ENCODE assay signal across 1 cellular context in genomic region chr12:25051583-25052190, GRCh38.
TF ChIP-seq lines count a peak whose summit lies in the region.

No MANE protein-coding gene starts in this region.

TF ChIP-seq in GM12878, 131 proteins besides CTCF, POLR2A, EP300 and RAD21 (continued from another document and continues in another):
- TF ChIP-seq ZBTB33 (IDR thresholded peaks at IDR 0.05) (no peak), ZSCAN29 (IDR thresholded peaks at IDR 0.05) (no peak), SP1 (IDR thresholded peaks at IDR 0.05; ENCODE audit: low read depth, low read length) (no peak), HCFC1 (IDR thresholded peaks at IDR 0.05; ENCODE audit: low read length) (no peak), YY1 (IDR thresholded peaks at IDR 0.05; ENCODE audit: low read depth, low read length) (0 out of 2 replicates have a peak, but pooled peaks have one; percentile 11), ASH2L (IDR thresholded peaks at IDR 0.05; ENCODE audit: borderline replicate concordance, low read depth) (0 out of 2 replicates have a peak, but pooled peaks have one; percentile 23), ATF7 (IDR thresholded peaks at IDR 0.05; ENCODE audit: low read depth) (peak; percentile 77), NBN (IDR thresholded peaks at IDR 0.05) (no peak; the same call in 1 of the 2 replicates), RCOR1 (conservative IDR thresholded peaks at IDR 0.05; ENCODE audit: low read depth, low read length) (no peak), ZNF24 (IDR thresholded peaks at IDR 0.05) (0 out of 2 replicates have a peak, but pooled peaks have one; percentile 11), BACH1 (IDR thresholded peaks at IDR 0.05; ENCODE audit: borderline replicate concordance) (no peak), BHLHE40 (IDR thresholded peaks at IDR 0.05; ENCODE audit: borderline replicate concordance in 1 of 2, low read depth in 2 of 2, low read length in 1 of 2) (peak; percentile 97), YBX1 (IDR thresholded peaks at IDR 0.05) (no peak), JUND (IDR thresholded peaks at IDR 0.05; ENCODE audit: low read depth, low read length) (no peak), KDM1A (IDR thresholded peaks at IDR 0.05; ENCODE audit: borderline replicate concordance) (no peak), RUNX3 (IDR thresholded peaks at IDR 0.05; ENCODE audit: low read length) (no peak; the same call in 1 of the 2 replicates), ZNF217 (IDR thresholded peaks at IDR 0.05) (no peak), MEF2A (IDR thresholded peaks at IDR 0.05; ENCODE audit: insufficient read depth, low read depth, low read length) (no peak), NFXL1 (IDR thresholded peaks at IDR 0.05; ENCODE audit: borderline replicate concordance) (no peak), NFIC (IDR thresholded peaks at IDR 0.05; ENCODE audit: low read depth, low read length) (no peak; the same call in 1 of the 2 replicates), SIX5 (IDR thresholded peaks at IDR 0.05; ENCODE audit: low read depth, low read length, severe bottlenecking) (no peak), NR2C1 (IDR thresholded peaks at IDR 0.05) (no peak), CUX1 (IDR thresholded peaks at IDR 0.05; ENCODE audit: insufficient replicate concordance, low read depth, low read length) (no peak), ZNF207 (IDR thresholded peaks at IDR 0.05; ENCODE audit: borderline replicate concordance) (0 out of 2 replicates have a peak, but pooled peaks have one; percentile 33), RB1 (IDR thresholded peaks at IDR 0.05; ENCODE audit: borderline replicate concordance) (no peak; the same call in 1 of the 2 replicates), SMAD1 (IDR thresholded peaks at IDR 0.05; ENCODE audit: low read depth, partially characterized antibody) (no peak), CREB1 (IDR thresholded peaks at IDR 0.05; ENCODE audit: low read depth) (peak; percentile 76), KLF5 (IDR thresholded peaks at IDR 0.05; ENCODE audit: partially characterized antibody) (no peak), EED (IDR thresholded peaks at IDR 0.05; ENCODE audit: low read depth) (no peak), FOXM1 (IDR thresholded peaks at IDR 0.05; ENCODE audit: low read depth, low read length) (no peak), POLR2AphosphoS2 (IDR thresholded peaks at IDR 0.05; ENCODE audit: low read depth, low read length) (no peak), ETV6 (conservative IDR thresholded peaks at IDR 0.05 in 1 of 2, IDR thresholded peaks at IDR 0.05 in 1 of 2; ENCODE audit: borderline replicate concordance in 1 of 2, low read depth in 1 of 2) (no peak; a peak in 1 of 4 replicates), MTA2 (IDR thresholded peaks at IDR 0.05; ENCODE audit: low read depth) (no peak), CBX3 (IDR thresholded peaks at IDR 0.05; ENCODE audit: borderline replicate concordance, low read depth) (no peak), MXI1 (IDR thresholded peaks at IDR 0.05; ENCODE audit: low read depth, low read length) (no peak), CHD4 (IDR thresholded peaks at IDR 0.05) (no peak), TAF1 (IDR thresholded peaks at IDR 0.05; ENCODE audit: borderline replicate concordance, low read depth, low read length) (no peak), IKZF2 (IDR thresholded peaks at IDR 0.05) (peak in 1 of 2 experiments; percentile 35; a peak in 2 of 4 replicates)
- TF ChIP-seq, protein P1, sequence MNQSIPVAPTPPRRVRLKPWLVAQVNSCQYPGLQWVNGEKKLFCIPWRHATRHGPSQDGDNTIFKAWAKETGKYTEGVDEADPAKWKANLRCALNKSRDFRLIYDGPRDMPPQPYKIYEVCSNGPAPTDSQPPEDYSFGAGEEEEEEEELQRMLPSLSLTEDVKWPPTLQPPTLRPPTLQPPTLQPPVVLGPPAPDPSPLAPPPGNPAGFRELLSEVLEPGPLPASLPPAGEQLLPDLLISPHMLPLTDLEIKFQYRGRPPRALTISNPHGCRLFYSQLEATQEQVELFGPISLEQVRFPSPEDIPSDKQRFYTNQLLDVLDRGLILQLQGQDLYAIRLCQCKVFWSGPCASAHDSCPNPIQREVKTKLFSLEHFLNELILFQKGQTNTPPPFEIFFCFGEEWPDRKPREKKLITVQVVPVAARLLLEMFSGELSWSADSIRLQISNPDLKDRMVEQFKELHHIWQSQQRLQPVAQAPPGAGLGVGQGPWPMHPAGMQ (IDR thresholded peaks at IDR 0.05; ENCODE audit: borderline replicate concordance), result no peak
- TF ChIP-seq, protein P2, sequence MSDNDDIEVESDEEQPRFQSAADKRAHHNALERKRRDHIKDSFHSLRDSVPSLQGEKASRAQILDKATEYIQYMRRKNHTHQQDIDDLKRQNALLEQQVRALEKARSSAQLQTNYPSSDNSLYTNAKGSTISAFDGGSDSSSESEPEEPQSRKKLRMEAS (IDR thresholded peaks at IDR 0.05; ENCODE audit: low read depth, low read length), result no peak
- TF ChIP-seq, protein P3, sequence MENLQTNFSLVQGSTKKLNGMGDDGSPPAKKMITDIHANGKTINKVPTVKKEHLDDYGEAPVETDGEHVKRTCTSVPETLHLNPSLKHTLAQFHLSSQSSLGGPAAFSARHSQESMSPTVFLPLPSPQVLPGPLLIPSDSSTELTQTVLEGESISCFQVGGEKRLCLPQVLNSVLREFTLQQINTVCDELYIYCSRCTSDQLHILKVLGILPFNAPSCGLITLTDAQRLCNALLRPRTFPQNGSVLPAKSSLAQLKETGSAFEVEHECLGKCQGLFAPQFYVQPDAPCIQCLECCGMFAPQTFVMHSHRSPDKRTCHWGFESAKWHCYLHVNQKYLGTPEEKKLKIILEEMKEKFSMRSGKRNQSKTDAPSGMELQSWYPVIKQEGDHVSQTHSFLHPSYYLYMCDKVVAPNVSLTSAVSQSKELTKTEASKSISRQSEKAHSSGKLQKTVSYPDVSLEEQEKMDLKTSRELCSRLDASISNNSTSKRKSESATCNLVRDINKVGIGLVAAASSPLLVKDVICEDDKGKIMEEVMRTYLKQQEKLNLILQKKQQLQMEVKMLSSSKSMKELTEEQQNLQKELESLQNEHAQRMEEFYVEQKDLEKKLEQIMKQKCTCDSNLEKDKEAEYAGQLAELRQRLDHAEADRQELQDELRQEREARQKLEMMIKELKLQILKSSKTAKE (IDR thresholded peaks at IDR 0.05; ENCODE audit: low read depth, poor library complexity, severe bottlenecking), result peak; percentile 51
- TF ChIP-seq, protein P4, sequence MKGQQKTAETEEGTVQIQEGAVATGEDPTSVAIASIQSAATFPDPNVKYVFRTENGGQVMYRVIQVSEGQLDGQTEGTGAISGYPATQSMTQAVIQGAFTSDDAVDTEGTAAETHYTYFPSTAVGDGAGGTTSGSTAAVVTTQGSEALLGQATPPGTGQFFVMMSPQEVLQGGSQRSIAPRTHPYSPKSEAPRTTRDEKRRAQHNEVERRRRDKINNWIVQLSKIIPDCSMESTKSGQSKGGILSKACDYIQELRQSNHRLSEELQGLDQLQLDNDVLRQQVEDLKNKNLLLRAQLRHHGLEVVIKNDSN (IDR thresholded peaks at IDR 0.05; ENCODE audit: borderline replicate concordance, extremely low read length, insufficient read depth, low read depth, low read length), result peak; percentile 35
- TF ChIP-seq, protein P5, sequence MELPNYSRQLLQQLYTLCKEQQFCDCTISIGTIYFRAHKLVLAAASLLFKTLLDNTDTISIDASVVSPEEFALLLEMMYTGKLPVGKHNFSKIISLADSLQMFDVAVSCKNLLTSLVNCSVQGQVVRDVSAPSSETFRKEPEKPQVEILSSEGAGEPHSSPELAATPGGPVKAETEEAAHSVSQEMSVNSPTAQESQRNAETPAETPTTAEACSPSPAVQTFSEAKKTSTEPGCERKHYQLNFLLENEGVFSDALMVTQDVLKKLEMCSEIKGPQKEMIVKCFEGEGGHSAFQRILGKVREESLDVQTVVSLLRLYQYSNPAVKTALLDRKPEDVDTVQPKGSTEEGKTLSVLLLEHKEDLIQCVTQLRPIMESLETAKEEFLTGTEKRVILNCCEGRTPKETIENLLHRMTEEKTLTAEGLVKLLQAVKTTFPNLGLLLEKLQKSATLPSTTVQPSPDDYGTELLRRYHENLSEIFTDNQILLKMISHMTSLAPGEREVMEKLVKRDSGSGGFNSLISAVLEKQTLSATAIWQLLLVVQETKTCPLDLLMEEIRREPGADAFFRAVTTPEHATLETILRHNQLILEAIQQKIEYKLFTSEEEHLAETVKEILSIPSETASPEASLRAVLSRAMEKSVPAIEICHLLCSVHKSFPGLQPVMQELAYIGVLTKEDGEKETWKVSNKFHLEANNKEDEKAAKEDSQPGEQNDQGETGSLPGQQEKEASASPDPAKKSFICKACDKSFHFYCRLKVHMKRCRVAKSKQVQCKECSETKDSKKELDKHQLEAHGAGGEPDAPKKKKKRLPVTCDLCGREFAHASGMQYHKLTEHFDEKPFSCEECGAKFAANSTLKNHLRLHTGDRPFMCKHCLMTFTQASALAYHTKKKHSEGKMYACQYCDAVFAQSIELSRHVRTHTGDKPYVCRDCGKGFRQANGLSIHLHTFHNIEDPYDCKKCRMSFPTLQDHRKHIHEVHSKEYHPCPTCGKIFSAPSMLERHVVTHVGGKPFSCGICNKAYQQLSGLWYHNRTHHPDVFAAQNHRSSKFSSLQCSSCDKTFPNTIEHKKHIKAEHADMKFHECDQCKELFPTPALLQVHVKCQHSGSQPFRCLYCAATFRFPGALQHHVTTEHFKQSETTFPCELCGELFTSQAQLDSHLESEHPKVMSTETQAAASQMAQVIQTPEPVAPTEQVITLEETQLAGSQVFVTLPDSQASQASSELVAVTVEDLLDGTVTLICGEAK (IDR thresholded peaks at IDR 0.05; ENCODE audit: borderline replicate concordance), result no peak
- TF ChIP-seq, protein P6, sequence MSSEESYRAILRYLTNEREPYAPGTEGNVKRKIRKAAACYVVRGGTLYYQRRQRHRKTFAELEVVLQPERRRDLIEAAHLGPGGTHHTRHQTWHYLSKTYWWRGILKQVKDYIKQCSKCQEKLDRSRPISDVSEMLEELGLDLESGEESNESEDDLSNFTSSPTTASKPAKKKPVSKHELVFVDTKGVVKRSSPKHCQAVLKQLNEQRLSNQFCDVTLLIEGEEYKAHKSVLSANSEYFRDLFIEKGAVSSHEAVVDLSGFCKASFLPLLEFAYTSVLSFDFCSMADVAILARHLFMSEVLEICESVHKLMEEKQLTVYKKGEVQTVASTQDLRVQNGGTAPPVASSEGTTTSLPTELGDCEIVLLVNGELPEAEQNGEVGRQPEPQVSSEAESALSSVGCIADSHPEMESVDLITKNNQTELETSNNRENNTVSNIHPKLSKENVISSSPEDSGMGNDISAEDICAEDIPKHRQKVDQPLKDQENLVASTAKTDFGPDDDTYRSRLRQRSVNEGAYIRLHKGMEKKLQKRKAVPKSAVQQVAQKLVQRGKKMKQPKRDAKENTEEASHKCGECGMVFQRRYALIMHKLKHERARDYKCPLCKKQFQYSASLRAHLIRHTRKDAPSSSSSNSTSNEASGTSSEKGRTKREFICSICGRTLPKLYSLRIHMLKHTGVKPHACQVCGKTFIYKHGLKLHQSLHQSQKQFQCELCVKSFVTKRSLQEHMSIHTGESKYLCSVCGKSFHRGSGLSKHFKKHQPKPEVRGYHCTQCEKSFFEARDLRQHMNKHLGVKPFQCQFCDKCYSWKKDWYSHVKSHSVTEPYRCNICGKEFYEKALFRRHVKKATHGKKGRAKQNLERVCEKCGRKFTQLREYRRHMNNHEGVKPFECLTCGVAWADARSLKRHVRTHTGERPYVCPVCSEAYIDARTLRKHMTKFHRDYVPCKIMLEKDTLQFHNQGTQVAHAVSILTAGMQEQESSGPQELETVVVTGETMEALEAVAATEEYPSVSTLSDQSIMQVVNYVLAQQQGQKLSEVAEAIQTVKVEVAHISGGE (CRISPR knock-in tag; IDR thresholded peaks at IDR 0.05), result no peak
